8 cellular contexts compared by ENCODE assay signal in the genomic region with DNA sequence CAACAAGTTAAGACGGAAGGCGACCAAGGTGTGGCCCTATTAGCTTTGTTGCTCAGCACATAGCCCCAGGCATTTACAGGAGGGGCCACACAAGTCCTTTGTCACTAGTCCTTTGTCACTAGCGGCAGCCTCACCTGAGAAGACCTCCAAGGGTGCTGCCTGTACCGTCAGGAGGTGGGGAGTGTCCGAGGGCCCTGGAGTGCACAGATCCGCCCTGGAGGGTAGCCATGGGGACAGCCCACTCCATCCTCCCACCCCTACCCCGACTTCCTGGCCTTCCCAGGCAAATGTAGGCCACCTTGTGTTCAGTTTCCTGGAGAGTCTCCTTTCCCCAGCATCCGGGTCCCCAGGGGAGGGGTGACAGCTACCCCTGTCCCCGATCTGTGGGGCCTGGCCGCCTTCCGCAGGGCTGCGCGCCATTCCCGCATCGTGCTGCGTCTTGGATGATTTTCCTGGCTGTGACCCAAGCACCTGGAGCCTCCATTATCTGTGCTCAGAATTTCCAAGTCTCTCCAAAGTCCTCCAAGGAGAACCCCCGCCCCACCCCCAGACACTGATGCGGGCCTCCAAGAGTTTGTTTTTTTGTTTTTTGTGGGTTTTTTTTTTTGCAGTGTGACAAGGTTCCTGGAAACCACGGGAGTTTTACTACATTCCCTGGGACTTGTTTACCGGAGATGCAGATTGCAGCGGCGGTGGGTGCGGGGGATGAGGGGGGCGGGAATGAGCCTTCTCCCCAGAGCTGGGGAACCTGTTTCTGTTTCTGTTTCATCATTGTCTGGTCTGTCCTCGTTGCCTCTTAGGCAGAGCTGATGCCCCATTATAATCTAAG. TPM values are rescaled to one million over a fixed set of nuclear protein-coding genes. Genes with fewer than 3 reads are reported as not detected.
DNase-seq lines count a peak whose midpoint lies in the region; ATAC-seq, FAIRE-seq and TF ChIP-seq lines count a peak whose summit lies in the region.

No MANE protein-coding gene starts in this region.

- no peaks in the 10 kb centered on the region for H4K20me1 ChIP-seq in K562 (replicated peaks; ENCODE audit: control insufficient read depth, insufficient read depth, low read length)

- H3K36me3 ChIP-seq in K562 (ENCODE audit: control insufficient read depth, insufficient read depth, low read length) = no peaks in the 10 kb centered on the region
- H3K36me3 ChIP-seq in lower lobe of right lung = no peaks in the 10 kb centered on the region

- intact Hi-C loops in K562 (cut with micrococcal nuclease) (no loop called here), lower lobe of right lung (cut with DNase I) (no loop called here)

- peaks cover 12% of the 10 kb centered on the region for H3K27me3 Mint-ChIP-seq in activated naive CD4-positive, alpha-beta T cell treated with anti-CD3 and anti-CD28 coated beads, Interleukin-2, amount 10 ng/mL, durations not matched to agents 7 days and 5 days
- H3K27me3 Mint-ChIP-seq in type B pancreatic cell = no peaks in the 10 kb centered on the region

- H3K27ac ChIP-seq in K562 (ENCODE audit: extremely low read depth, low read depth, low read length) = no peak overlapping the region
- peak overlapping the region; percentile 69 for H3K27ac ChIP-seq in lower lobe of right lung

- no peaks in the 10 kb centered on the region for H3K9me1 ChIP-seq in K562 (ENCODE audit: control insufficient read depth, insufficient read depth, low read length)

- H2AFZ ChIP-seq in K562 (ENCODE audit: low read depth, low read length) = peak overlapping the region; percentile 59; the same call in 1 of the 2 replicates

- CTCF ChIA-PET in activated naive CD4-positive, alpha-beta T cell treated with anti-CD3 and anti-CD28 coated beads, Interleukin-2, amount 10 ng/mL, durations not matched to agents 7 days and 5 days (lab: Charles Lee) = interaction anchor here (0.7 to 1.7 kb wide), 6 partner anchors 8 to 351 kb away, joined by 3 to 5 read pairs (median 4); no protein-coding TSS in a partner anchor
- CTCF ChIA-PET in K562 (lab: Yijun Ruan, JAX; ENCODE audit: low intra/inter-chr PET ratio) = no interaction called here

- 19% methylated on average over 13 of the region's 25 CpGs for WGBS in K562 (ENCODE audit: insufficient coverage, low coverage, missing lambda C conversion rate)

- no TSS peak for BruUV-seq in K562 (replicated peaks; lab: Mats Ljungman, UMichigan)

- peaks cover 51% of the 10 kb centered on the region for H3K4me1 Mint-ChIP-seq in activated naive CD4-positive, alpha-beta T cell treated with anti-CD3 and anti-CD28 coated beads, Interleukin-2, amount 10 ng/mL, durations not matched to agents 7 days and 5 days
- H3K4me1 Mint-ChIP-seq in type B pancreatic cell (ENCODE audit: unreplicated experiment) = peaks cover 20% of the 10 kb centered on the region

- TF ChIP-seq EP300 in K562 (IDR thresholded peaks at IDR 0.05; ENCODE audit: low read length) = no peak

- peak overlapping the region; percentile 80 for H3K27ac Mint-ChIP-seq in activated naive CD4-positive, alpha-beta T cell treated with anti-CD3 and anti-CD28 coated beads, Interleukin-2, amount 10 ng/mL, durations not matched to agents 7 days and 5 days
- H3K27ac Mint-ChIP-seq in type B pancreatic cell = peak overlapping the region; percentile 97

- H3K9me3 ChIP-seq in K562 (replicated peaks; ENCODE audit: control insufficient read depth, insufficient read depth, low read depth, low read length) (no peaks in the 10 kb centered on the region), lower lobe of right lung (no peaks in the 10 kb centered on the region)

- peaks cover 0 to 5% of the 10 kb centered on the region in 2 experiments; a peak in 2 of 5 replicates for H3K27me3 ChIP-seq in K562 (ENCODE audit: control insufficient read depth in 2 of 2, insufficient read depth in 2 of 2, low read length in 2 of 2)
- H3K27me3 ChIP-seq in lower lobe of right lung (ENCODE audit: low read depth) = no peaks in the 10 kb centered on the region

- no peak overlapping the region for H3K4me3 ChIP-seq in K562
- H3K4me3 ChIP-seq in lower lobe of right lung = peak overlapping the region; percentile 27

- TF ChIP-seq POLR2A in K562 (conservative IDR thresholded peaks at IDR 0.05) (no peak), H54 (IDR thresholded peaks at IDR 0.05; ENCODE audit: low read depth, low read length) (no peak)

- ATAC-seq in K562 = no peak
- ATAC-seq in lower lobe of right lung = peak; percentile 45 to 55

- no peaks in the 10 kb centered on the region for H3K36me3 Mint-ChIP-seq in activated naive CD4-positive, alpha-beta T cell treated with anti-CD3 and anti-CD28 coated beads, Interleukin-2, amount 10 ng/mL, durations not matched to agents 7 days and 5 days
- H3K36me3 Mint-ChIP-seq in type B pancreatic cell = no peaks in the 10 kb centered on the region

- no peak for FAIRE-seq in K562 (lab: Jason Lieb, UNC)
- FAIRE-seq in H54 (lab: Jason Lieb, UNC) = no peak
- FAIRE-seq in GM19239 (lab: Jason Lieb, UNC) = no peak

- 0 out of 4 replicates have a peak overlapping the region, but pooled peaks of 1 of the 2 experiments have one; percentile 7 for H3K9ac ChIP-seq in K562 (ENCODE audit: insufficient read depth in 1 of 2, low read depth in 2 of 2, low read length in 2 of 2)

- no peak for TF ChIP-seq RAD21 in K562 (CRISPR knock-in tag; conservative IDR thresholded peaks at IDR 0.05 in 1 of 2, IDR thresholded peaks at IDR 0.05 in 1 of 2)

- DNase-seq in activated naive CD4-positive, alpha-beta T cell treated with anti-CD3 and anti-CD28 coated beads, Interleukin-2, amount 10 ng/mL, durations not matched to agents 7 days and 5 days = peak; percentile 44
- DNase-seq in activated naive CD4-positive, alpha-beta T cell treated with Interleukin-2 at 50 U/mL for 16 hours = no peak
- DNase-seq in K562 (ENCODE audit: extremely low read depth in 1 of 4, low spot score in 3 of 4) = no peak
- DNase-seq in lower lobe of right lung = peak; percentile 59
- DNase-seq in type B pancreatic cell (ENCODE audit: extremely low spot score, unreplicated experiment) = peak; percentile 77
- no peak for DNase-seq in H54 (ENCODE audit: insufficient read length, low spot score)
- DNase-seq in glomerular visceral epithelial cell (ENCODE audit: extremely low spot score) = no peak
- no peak for DNase-seq in GM19239 (ENCODE audit: insufficient read length, low spot score)

- H3K4me2 ChIP-seq in K562 (ENCODE audit: insufficient read depth, low read length) = no peak overlapping the region

- POLR2A ChIA-PET in K562 (lab: Yijun Ruan, JAX) = interaction anchor here (0.5 kb wide), 1 partner anchor 94 kb away, joined by 3 read pairs; no protein-coding TSS in a partner anchor

- peaks cover 0 to 5% of the 10 kb centered on the region in 2 experiments; a peak in 2 of 5 replicates for H3K4me1 ChIP-seq in K562 (replicated peaks in 1 of 2; ENCODE audit: control insufficient read depth in 2 of 2, insufficient read depth in 2 of 2, low read length in 2 of 2)
- no peaks in the 10 kb centered on the region for H3K4me1 ChIP-seq in lower lobe of right lung

- in situ Hi-C loops in K562 (cut with MboI) = no loop called here

- no peaks in the 10 kb centered on the region for H3K79me2 ChIP-seq in K562 (ENCODE audit: control insufficient read depth, insufficient read depth, low read length)

- TF ChIP-seq CTCF in K562 (IDR thresholded peaks at IDR 0.05 in 2 of 3, conservative IDR thresholded peaks at IDR 0.05 in 1 of 3; ENCODE audit: insufficient read depth in 2 of 3, low read depth in 1 of 3, low read length in 3 of 3) (no peak), lower lobe of right lung (IDR thresholded peaks at IDR 0.05) (no peak), type B pancreatic cell (conservative IDR thresholded peaks at IDR 0.05) (no peak)

- no peak overlapping the region for H3K4me3 Mint-ChIP-seq in activated naive CD4-positive, alpha-beta T cell treated with anti-CD3 and anti-CD28 coated beads, Interleukin-2, amount 10 ng/mL, durations not matched to agents 7 days and 5 days
- H3K4me3 Mint-ChIP-seq in type B pancreatic cell = peak overlapping the region; percentile 71

- no peaks in the 10 kb centered on the region for H3K9me3 Mint-ChIP-seq in activated naive CD4-positive, alpha-beta T cell treated with anti-CD3 and anti-CD28 coated beads, Interleukin-2, amount 10 ng/mL, durations not matched to agents 7 days and 5 days
- H3K9me3 Mint-ChIP-seq in type B pancreatic cell = no peaks in the 10 kb centered on the region

TF ChIP-seq in K562, 482 proteins besides CTCF, POLR2A, EP300 and RAD21:
- TF ChIP-seq BRD4 (IDR thresholded peaks at IDR 0.05) = no peak
- no peak for TF ChIP-seq ZNF408 (CRISPR knock-in tag; IDR thresholded peaks at IDR 0.05; ENCODE audit: low read depth)
- TF ChIP-seq, protein P1, sequence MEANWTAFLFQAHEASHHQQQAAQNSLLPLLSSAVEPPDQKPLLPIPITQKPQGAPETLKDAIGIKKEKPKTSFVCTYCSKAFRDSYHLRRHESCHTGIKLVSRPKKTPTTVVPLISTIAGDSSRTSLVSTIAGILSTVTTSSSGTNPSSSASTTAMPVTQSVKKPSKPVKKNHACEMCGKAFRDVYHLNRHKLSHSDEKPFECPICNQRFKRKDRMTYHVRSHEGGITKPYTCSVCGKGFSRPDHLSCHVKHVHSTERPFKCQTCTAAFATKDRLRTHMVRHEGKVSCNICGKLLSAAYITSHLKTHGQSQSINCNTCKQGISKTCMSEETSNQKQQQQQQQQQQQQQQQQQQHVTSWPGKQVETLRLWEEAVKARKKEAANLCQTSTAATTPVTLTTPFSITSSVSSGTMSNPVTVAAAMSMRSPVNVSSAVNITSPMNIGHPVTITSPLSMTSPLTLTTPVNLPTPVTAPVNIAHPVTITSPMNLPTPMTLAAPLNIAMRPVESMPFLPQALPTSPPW (CRISPR knock-in tag; IDR thresholded peaks at IDR 0.05) = peak; percentile 56; the same call in 1 of the 2 replicates
TF ChIP-seq in K562: peak in this region for 1.

RNA-seq across cellular contexts. Expression of a gene that starts 28.6 kb away (rescaled TPM):
- total RNA-seq in K562 (2011; cell fraction: chromatin; rRNA removed; ENCODE audit: low replicate concordance) = not detected in 2 replicates
- not detected in 2 replicates for total RNA-seq in K562 (2011; cell fraction: nucleolus; rRNA removed)
- total RNA-seq in K562 (2011; cell fraction: nucleoplasm; rRNA removed) = not detected in 2 replicates
- total RNA-seq in K562 (2014; rRNA removed) = not detected in 2 replicates
- not detected in 2 replicates for total RNA-seq in K562 (2014; rRNA removed; fragmentation: Illumina TruSeq; extraction: Trizol)
- total RNA-seq in K562 (2015; rRNA removed; fragmentation: Illumina TruSeq; extraction: Trizol) = not detected in 2 replicates
- total RNA-seq in K562 (2021) = not detected in 2 replicates
- not detected in 2 replicates for polyA plus RNA-seq in K562 (2011; rRNA removed)
- not detected in 2 replicates for polyA plus RNA-seq in K562 (2011; cell fraction: cytosol; rRNA removed)
- not detected in 2 replicates for polyA plus RNA-seq in K562 (2011; cell fraction: nucleus; rRNA removed)
- polyA plus RNA-seq in K562 (2012) = not detected in 2 replicates
- not detected in 2 replicates for polyA plus RNA-seq in K562 (2014; fragmentation: Illumina TruSeq; extraction: Trizol)
- polyA plus RNA-seq in K562 (2014; fragmentation: Nextera tagmentation; extraction: Ambion mirVana) = not detected
- not detected in 2 replicates for polyA plus RNA-seq in K562 (2014; rRNA removed)
- polyA minus RNA-seq in K562 (2011; rRNA and poly(A)+ RNA removed) = not detected in 2 replicates
- polyA minus RNA-seq in K562 (2011; cell fraction: cytosol; rRNA and poly(A)+ RNA removed) = not detected in 2 replicates
- polyA minus RNA-seq in K562 (2011; cell fraction: nucleus; rRNA and poly(A)+ RNA removed) = not detected in 2 replicates
- not detected for total RNA-seq in lower lobe of right lung
- not detected in 2 replicates for total RNA-seq in type B pancreatic cell (ENCODE audit: low replicate concordance)

Comparison
In these comparisons a context has a peak if more than half of its experiments do, and no peak if none do; other contexts are left out.
1. DNase-seq: peak in activated naive CD4-positive, alpha-beta T cell treated with anti-CD3 and anti-CD28 coated beads, Interleukin-2, amount 10 ng/mL, durations not matched to agents 7 days and 5 days (single experiment), lower lobe of right lung (single experiment) and type B pancreatic cell (single experiment); none in activated naive CD4-positive, alpha-beta T cell treated with Interleukin-2 at 50 U/mL for 16 hours (single experiment), K562 (0 of 4), H54 (single experiment), glomerular visceral epithelial cell (single experiment) and GM19239 (single experiment).